In genomic region chr1:10795305-10796021, GRCh38 we compare ENCODE assay signal across 8 cellular contexts. TPM values are rescaled to one million over a fixed set of nuclear protein-coding genes. Genes with fewer than 3 reads are reported as not detected.
DNase-seq lines count a peak whose midpoint lies in the region; ATAC-seq and TF ChIP-seq lines count a peak whose summit lies in the region.

No MANE protein-coding gene starts in this region.

- no peaks in the 10 kb centered on the region for H3K36me3 ChIP-seq in iPS DF 6.9 (ENCODE audit: control insufficient read depth, insufficient read depth, low read length)
- no peaks in the 10 kb centered on the region for H3K36me3 ChIP-seq in spleen

- TF ChIP-seq POLR2A in spleen (IDR thresholded peaks at IDR 0.05): no peak

- H3K27ac Mint-ChIP-seq in activated CD4-positive, alpha-beta memory T cell treated with anti-CD3 and anti-CD28 coated beads, Interleukin-2, amount 10 ng/mL, durations not matched to agents 7 days and 5 days: no peak overlapping the region

- POLR2A ChIA-PET in activated CD4-positive, alpha-beta memory T cell treated with anti-CD3 and anti-CD28 coated beads, Interleukin-2, amount 10 ng/mL, durations not matched to agents 7 days and 5 days (lab: Charles Lee): no interaction called here

- CTCF ChIA-PET in activated CD4-positive, alpha-beta memory T cell treated with anti-CD3 and anti-CD28 coated beads, Interleukin-2, amount 10 ng/mL, durations not matched to agents 7 days and 5 days (lab: Charles Lee): no interaction called here

- H3K4me3 ChIP-seq in iPS DF 6.9 (ENCODE audit: low read length) (peak overlapping the region; percentile 26; the same call in 1 of the 2 replicates), spleen (peak overlapping the region; percentile 5 to 73 (median 52))

- H3K4me1 Mint-ChIP-seq in activated CD4-positive, alpha-beta memory T cell treated with anti-CD3 and anti-CD28 coated beads, Interleukin-2, amount 10 ng/mL, durations not matched to agents 7 days and 5 days: peaks cover 12% of the 10 kb centered on the region

- WGBS in iPS DF 6.9 (ENCODE audit: insufficient coverage, insufficient read length): no CpG with 5 or more reads among the region's 38 CpGs
- WGBS in spleen, 5 donors: 0 to 3% (median 1%) methylated on average over 28 to 38 of the region's 38 CpGs

- in situ Hi-C loops in GM13976 (cut with MboI; ENCODE audit: low sequenced_read_pairs, unreplicated experiment): no loop called here

- no peaks in the 10 kb centered on the region for H3K9me3 ChIP-seq in iPS DF 6.9 (ENCODE audit: control insufficient read depth, insufficient read depth, low read length)
- H3K9me3 ChIP-seq in spleen: no peaks in the 10 kb centered on the region

- H3K4me3 Mint-ChIP-seq in activated CD4-positive, alpha-beta memory T cell treated with anti-CD3 and anti-CD28 coated beads, Interleukin-2, amount 10 ng/mL, durations not matched to agents 7 days and 5 days: peak overlapping the region; percentile 44

- peaks cover 63% of the 10 kb centered on the region for H3K27me3 Mint-ChIP-seq in activated CD4-positive, alpha-beta memory T cell treated with anti-CD3 and anti-CD28 coated beads, Interleukin-2, amount 10 ng/mL, durations not matched to agents 7 days and 5 days

- intact Hi-C loops in spleen (cut with DNase I; ENCODE audit: low total_unique reads): loop anchor here (10.0 kb wide), 1 partner anchor 111 kb away; no protein-coding TSS in a partner anchor

- H3K27ac ChIP-seq in iPS DF 6.9 (ENCODE audit: low read length) (no peak overlapping the region), spleen (no peak overlapping the region)

- H3K9me3 Mint-ChIP-seq in activated CD4-positive, alpha-beta memory T cell treated with anti-CD3 and anti-CD28 coated beads, Interleukin-2, amount 10 ng/mL, durations not matched to agents 7 days and 5 days: no peaks in the 10 kb centered on the region

- peaks cover 3% of the 10 kb centered on the region; the same call in 1 of the 2 replicates for H3K4me1 ChIP-seq in iPS DF 6.9 (ENCODE audit: control insufficient read depth, insufficient read depth, low read length)
- H3K4me1 ChIP-seq in spleen: peaks cover 16 to 47% (median 38%) of the 10 kb centered on the region in 6 donors

- H3K27me3 ChIP-seq in iPS DF 6.9 (ENCODE audit: control insufficient read depth, insufficient read depth, low read length) (peaks cover 14% of the 10 kb centered on the region; the same call in 1 of the 2 replicates), spleen (replicated peaks in 1 of 7) (peaks cover 0 to 100% (median 59%) of the 10 kb centered on the region in 7 donors)

- TF ChIP-seq CTCF in spleen (IDR thresholded peaks at IDR 0.05 in 8 of 11, conservative IDR thresholded peaks at IDR 0.05 in 3 of 11) (no peak), GM13976 (IDR thresholded peaks at IDR 0.05; ENCODE audit: borderline replicate concordance, control extremely low read depth, extremely low read depth, insufficient read depth, missing control alignments) (no peak)

- peak; percentile 26 to 76 (median 72) for DNase-seq in NCI-H1417 (lab: John Stamatoyannopoulos, UW)
- no peak for DNase-seq in NCI-H1417 treated with DMSO at 0.1 percent for 48 hours (lab: John Stamatoyannopoulos, UW)
- DNase-seq in activated CD4-positive, alpha-beta memory T cell treated with anti-CD3 and anti-CD28 coated beads, Interleukin-2, amount 10 ng/mL, durations not matched to agents 7 days and 5 days: no peak
- no peak for DNase-seq in iPS DF 6.9 (ENCODE audit: low read depth, low spot score)
- no peak for DNase-seq in spleen
- no peak for DNase-seq in NCI-H2081 (lab: John Stamatoyannopoulos, UW)
- DNase-seq in GM13976 (ENCODE audit: low spot score): no peak

- no peak for ATAC-seq in GM18861 (IDR thresholded peaks at IDR 0.05; ENCODE audit: unreplicated experiment)

- H3K36me3 Mint-ChIP-seq in activated CD4-positive, alpha-beta memory T cell treated with anti-CD3 and anti-CD28 coated beads, Interleukin-2, amount 10 ng/mL, durations not matched to agents 7 days and 5 days (ENCODE audit: low read depth): no peaks in the 10 kb centered on the region

RNA-seq across cellular contexts. Expression of gene CASZ1, which starts 1.0 kb away (rescaled TPM):
- total RNA-seq in activated CD4-positive, alpha-beta memory T cell treated with anti-CD3 and anti-CD28 coated beads, Interleukin-2, amount 10 ng/mL, durations not matched to agents 7 days and 5 days: 1 to 10 TPM; 8.1 to 9.0 TPM
- 10 to 100 TPM in 5 of 7 donors, 1 to 10 TPM in 2; 5.8 to 14.5 (median 11.7) TPM for total RNA-seq in spleen
- polyA plus RNA-seq in spleen: 1 to 10 TPM in 2 of 3 donors, under 1 TPM in 1; 0.73 to 3.9 (median 1.5) TPM

Comparison
In these comparisons a context has a peak if more than half of its experiments do, and no peak if none do; other contexts are left out.
1. DNase-seq: peak in NCI-H1417 (3 of 3); none in NCI-H1417 treated with DMSO at 0.1 percent for 48 hours (single experiment), activated CD4-positive, alpha-beta memory T cell treated with anti-CD3 and anti-CD28 coated beads, Interleukin-2, amount 10 ng/mL, durations not matched to agents 7 days and 5 days (single experiment), iPS DF 6.9 (single experiment), spleen (single experiment), NCI-H2081 (0 of 2) and GM13976 (single experiment).